ENCODE assay signal across 24 cellular contexts in genomic region chr9:94745806-94746540, GRCh38. TPM values are rescaled to one million over a fixed set of nuclear protein-coding genes. Genes with fewer than 3 reads are reported as not detected.
A peak's percentile ranks its signal among the peaks of the same experiment; 100 is the strongest.
DNase-seq lines count a peak whose midpoint lies in the region; ATAC-seq, FAIRE-seq and TF ChIP-seq lines count a peak whose summit lies in the region.
"Had no signal": no experiment of that assay in that cellular context is flagged by ENCODE, and none has a peak within 500 bp of the region (broad histone marks: within the 10 kb centered on the region; RNA-seq: fewer than 3 reads in every experiment).

No MANE protein-coding gene starts in this region.

- H3K56ac ChIP-seq in mesendoderm (ENCODE audit: low read length) = no peak overlapping the region

- H3K4me2 ChIP-seq in mesendoderm (ENCODE audit: low read length) = no peak overlapping the region
- H3K4me2 ChIP-seq: BLaER1 had no signal

- H3K4me1 Mint-ChIP-seq in activated B cell treated with CpG ODN at 0.5 μM for 24 hours = peaks cover 8% of the 10 kb centered on the region
- peaks cover 19 to 28% of the 10 kb centered on the region in 2 donors for H3K4me1 Mint-ChIP-seq in stimulated activated naive B cell treated with anti-CD40 and anti-IgM and Interleukin-4, amounts not matched to agents 10 μg/mL and 1 μg/mL and 100 μg/mL, for 72 hours
- H3K4me1 Mint-ChIP-seq in Calu3 (ENCODE audit: low read depth, unreplicated experiment) = peaks cover 29% of the 10 kb centered on the region
- H3K4me1 Mint-ChIP-seq: H9 had no signal

- ATAC-seq in activated B cell treated with CpG ODN at 0.5 μM for 24 hours (ENCODE audit: low read depth) = peak; percentile 60
- peak; percentile 76 to 80 for ATAC-seq in stimulated activated naive B cell treated with anti-CD40 and anti-IgM and Interleukin-4, amounts not matched to agents 10 μg/mL and 1 μg/mL and 100 μg/mL, for 72 hours (replicated peaks)
- ATAC-seq in HG02610 (IDR thresholded peaks at IDR 0.05; ENCODE audit: unreplicated experiment) = no peak
- ATAC-seq: GM12878, PC-3 had no signal

- WGBS in mesendoderm (ENCODE audit: extremely low coverage, insufficient coverage, low lambda C conversion rate) = no CpG with 5 or more reads among the region's 8 CpGs

- peak overlapping the region; percentile 20 for H2AK5ac ChIP-seq in mesendoderm (ENCODE audit: low read length)

- H3K23ac ChIP-seq in mesendoderm (ENCODE audit: low read length) = no peak overlapping the region

- no peak overlapping the region for H3K4ac ChIP-seq in mesendoderm (ENCODE audit: low read depth, low read length)

- no peaks in the 10 kb centered on the region for H3K79me2 ChIP-seq in mesendoderm (ENCODE audit: control insufficient read depth, insufficient read depth, low read length)

- H3K36me3 Mint-ChIP-seq in activated B cell treated with CpG ODN at 0.5 μM for 24 hours (ENCODE audit: low read depth) (peaks cover 30% of the 10 kb centered on the region), Calu3 (ENCODE audit: insufficient read depth, unreplicated experiment) (peaks cover 4% of the 10 kb centered on the region)
- peaks cover 31 to 52% of the 10 kb centered on the region in 2 donors for H3K36me3 Mint-ChIP-seq in stimulated activated naive B cell treated with anti-CD40 and anti-IgM and Interleukin-4, amounts not matched to agents 10 μg/mL and 1 μg/mL and 100 μg/mL, for 72 hours

- H3K79me1 ChIP-seq in mesendoderm (ENCODE audit: low read length) = no peaks in the 10 kb centered on the region

- H3K4me3 Mint-ChIP-seq in activated B cell treated with CpG ODN at 0.5 μM for 24 hours = no peak overlapping the region
- H3K4me3 Mint-ChIP-seq in stimulated activated naive B cell treated with anti-CD40 and anti-IgM and Interleukin-4, amounts not matched to agents 10 μg/mL and 1 μg/mL and 100 μg/mL, for 72 hours = no peak overlapping the region
- H3K4me3 Mint-ChIP-seq in Calu3 (ENCODE audit: low read depth, unreplicated experiment) = no peak overlapping the region
- H3K4me3 Mint-ChIP-seq: CD4-positive, alpha-beta T cell; H9 had no signal

- no peak overlapping the region for H4K8ac ChIP-seq in mesendoderm (ENCODE audit: low read depth, low read length)

- no peaks in the 10 kb centered on the region for H3K27me3 Mint-ChIP-seq in activated B cell treated with CpG ODN at 0.5 μM for 24 hours
- H3K27me3 Mint-ChIP-seq in stimulated activated naive B cell treated with anti-CD40 and anti-IgM and Interleukin-4, amounts not matched to agents 10 μg/mL and 1 μg/mL and 100 μg/mL, for 72 hours = no peaks in the 10 kb centered on the region
- no peaks in the 10 kb centered on the region for H3K27me3 Mint-ChIP-seq in Calu3 (ENCODE audit: unreplicated experiment)
- H3K27me3 Mint-ChIP-seq: CD4-positive, alpha-beta T cell; IgD-negative memory B cell had no signal

- H3K18ac ChIP-seq in mesendoderm (ENCODE audit: low read length) = no peak overlapping the region

- H3K27ac Mint-ChIP-seq in activated B cell treated with CpG ODN at 0.5 μM for 24 hours = no peak overlapping the region
- H3K27ac Mint-ChIP-seq in stimulated activated naive B cell treated with anti-CD40 and anti-IgM and Interleukin-4, amounts not matched to agents 10 μg/mL and 1 μg/mL and 100 μg/mL, for 72 hours = no peak overlapping the region
- H3K27ac Mint-ChIP-seq in Calu3 (ENCODE audit: unreplicated experiment) = no peak overlapping the region
- H3K27ac Mint-ChIP-seq: CD4-positive, alpha-beta T cell; H9; IgD-negative memory B cell had no signal

- intact Hi-C loops in activated B cell treated with CpG ODN at 0.5 μM for 24 hours (cut with micrococcal nuclease) = no loop called here
- intact Hi-C loops in Calu3 (cut with micrococcal nuclease; ENCODE audit: unreplicated experiment) = no loop called here

- POLR2A ChIA-PET in activated B cell treated with CpG ODN at 0.5 μM for 24 hours (lab: Charles Lee) = no interaction called here

- H2BK15ac ChIP-seq in mesendoderm (replicated peaks; ENCODE audit: low read depth) = no peak overlapping the region

- TF ChIP-seq CTCF in activated B cell treated with CpG ODN at 0.5 μM for 24 hours (IDR thresholded peaks at IDR 0.05) = no peak
- no peak for TF ChIP-seq CTCF in Calu3 (IDR thresholded peaks at IDR 0.05; ENCODE audit: unreplicated experiment)

- H3K9me3 Mint-ChIP-seq in activated B cell treated with CpG ODN at 0.5 μM for 24 hours = peaks cover 13% of the 10 kb centered on the region
- H3K9me3 Mint-ChIP-seq in stimulated activated naive B cell treated with anti-CD40 and anti-IgM and Interleukin-4, amounts not matched to agents 10 μg/mL and 1 μg/mL and 100 μg/mL, for 72 hours = peaks cover 11 to 13% of the 10 kb centered on the region in 2 donors
- H3K9me3 Mint-ChIP-seq in Calu3 (ENCODE audit: low read depth, unreplicated experiment) = peaks cover 5% of the 10 kb centered on the region

- no peak overlapping the region for H3K9ac ChIP-seq in mesendoderm (ENCODE audit: low read length)
- H3K9ac ChIP-seq: BLaER1 had no signal

- H2BK120ac ChIP-seq in mesendoderm (ENCODE audit: low read depth, low read length) = no peak overlapping the region

- H2BK5ac ChIP-seq in mesendoderm (ENCODE audit: low read length) = no peak overlapping the region

- H4K5ac ChIP-seq in mesendoderm (ENCODE audit: low read length) = no peak overlapping the region

- no peak for TF ChIP-seq POLR2A in GM12891 (IDR thresholded peaks at IDR 0.05; ENCODE audit: low read depth, low read length)

- peaks cover 5% of the 10 kb centered on the region for H3K4me1 ChIP-seq in mesendoderm (ENCODE audit: control insufficient read depth, low read depth, low read length)

- BruUV-seq in Calu3 (replicated peaks; lab: Mats Ljungman, UMichigan) = no TSS peak

- H3K27me3 ChIP-seq in mesendoderm (ENCODE audit: insufficient read depth, low read length, poor library complexity) = no peaks in the 10 kb centered on the region
- H3K27me3 ChIP-seq: BLaER1 had no signal

- H3K36me3 ChIP-seq in mesendoderm (ENCODE audit: control insufficient read depth, insufficient read depth, low read length) = no peaks in the 10 kb centered on the region

- no peak overlapping the region for H3K4me3 ChIP-seq in mesendoderm (ENCODE audit: low read length)
- H3K4me3 ChIP-seq: BLaER1, GM12878, SK-N-MC had no signal

- no peak for FAIRE-seq in GM12891 (lab: Jason Lieb, UNC)
- FAIRE-seq: GM12878 had no signal

- CTCF ChIA-PET in activated B cell treated with CpG ODN at 0.5 μM for 24 hours (lab: Charles Lee) = no interaction called here
- CTCF ChIA-PET in Calu3 (lab: Charles Lee) = no interaction called here

- H3K27ac ChIP-seq in mesendoderm (ENCODE audit: low read depth, low read length) = no peak overlapping the region
- H3K27ac ChIP-seq: BLaER1 had no signal

- no peak for DNase-seq in GM12891 (ENCODE audit: insufficient read length, low spot score)
- no peak for DNase-seq in activated B cell treated with CpG ODN at 0.5 μM for 24 hours
- peak; percentile 72 for DNase-seq in mesendoderm
- no peak for DNase-seq in stimulated activated naive B cell treated with anti-CD40 and anti-IgM and Interleukin-4, amounts not matched to agents 10 μg/mL and 1 μg/mL and 100 μg/mL, for 72 hours
- no peak for DNase-seq in Calu3
- no peak for DNase-seq in central memory CD4-positive, alpha-beta T cell
- DNase-seq: CD4-positive, alpha-beta T cell; COR-L47; DND-41; H9; NCI-H1105; NCI-H1694; NCI-H2081; NCI-H2171 treated with DMSO at 0.1 percent for 48 hours; NCI-H446 treated with DMSO at 0.1 percent for 48 hours; NCI-H526 treated with DMSO at 0.1 percent for 48 hours; PC-3; SHP77; SW 1271 had no signal

TF ChIP-seq in GM12891, 5 proteins besides CTCF, POLR2A, EP300 and RAD21:
- TF ChIP-seq SPI1 (IDR thresholded peaks at IDR 0.05; ENCODE audit: low read depth, low read length) = peak; percentile 25; the same call in 1 of the 2 replicates
- TF ChIP-seq PAX5 (IDR thresholded peaks at IDR 0.05; ENCODE audit: insufficient read depth, low read length, severe bottlenecking) = no peak

RNA-seq across cellular contexts. Expression of gene AOPEP, which starts 19.5 kb away (rescaled TPM):
- polyA plus RNA-seq in GM12891 (2012; ENCODE audit: low read depth, missing spikeins) = 3.8 TPM
- total RNA-seq in activated B cell treated with CpG ODN at 0.5 μM for 24 hours (16.8 and 20.4 TPM in 2 replicates), Calu3 (2022) (89.5 and 90.2 TPM in 2 replicates)
- polyA plus RNA-seq in mesendoderm (2013, experiment 1 of 2) = 6.0 TPM
- 5.6 TPM for polyA plus RNA-seq in mesendoderm (2013, experiment 2 of 2)
